Comparison of ENCODE assay signal across 8 cellular contexts in genomic region chr1:52725903-52726264, GRCh38. TPM values are rescaled to one million over a fixed set of nuclear protein-coding genes. Genes with fewer than 3 reads are reported as not detected.
DNase-seq lines count a peak whose midpoint lies in the region; ATAC-seq and TF ChIP-seq lines count a peak whose summit lies in the region.

No MANE protein-coding gene starts in this region.

- peak overlapping the region; percentile 43 for H3K9ac ChIP-seq in mucosa of stomach (ENCODE audit: low read length)

- peak overlapping the region; percentile 78 for H3K4me3 ChIP-seq in cardiac muscle cell
- peak overlapping the region; percentile 36 for H3K4me3 ChIP-seq in mucosa of stomach (ENCODE audit: low read length)
- peak overlapping the region; percentile 91 to 96 for H3K4me3 ChIP-seq in aorta (ENCODE audit: low read length in 2 of 2)

- no peaks in the 10 kb centered on the region for H3K27me3 ChIP-seq in cardiac muscle cell
- H3K27me3 ChIP-seq in mucosa of stomach (ENCODE audit: control insufficient read depth, insufficient read depth, low read length): no peaks in the 10 kb centered on the region
- H3K27me3 ChIP-seq in aorta (ENCODE audit: control insufficient read depth in 1 of 2, insufficient read depth in 2 of 2, low read length in 1 of 2): no peaks in the 10 kb centered on the region

- intact Hi-C loops in cardiac septum (cut with DNase I): loop anchor here (2.0 kb wide), 2 partner anchors 23 to 201 kb away; partner anchors contain the start of gene SCP2
- intact Hi-C loops in aorta (cut with DNase I): loop anchor here in 1 of 2 donors (10.0 kb wide), 1 partner anchor 459 kb away; no protein-coding TSS in a partner anchor

- TF ChIP-seq CTCF in cardiac muscle cell (IDR thresholded peaks at IDR 0.05; ENCODE audit: low read depth, low read length): no peak

- ATAC-seq in aorta (ENCODE audit: low FRiP score) (peak; percentile 8), HG03521 (IDR thresholded peaks at IDR 0.05; ENCODE audit: unreplicated experiment) (no peak)

- H3K36me3 ChIP-seq in cardiac muscle cell (no peaks in the 10 kb centered on the region), mucosa of stomach (ENCODE audit: control insufficient read depth, insufficient read depth, low read length) (no peaks in the 10 kb centered on the region), aorta (ENCODE audit: control insufficient read depth in 1 of 2, insufficient read depth in 2 of 2, low read length in 1 of 2) (no peaks in the 10 kb centered on the region)

- DNase-seq in cardiac muscle cell (ENCODE audit: low read depth in 1 of 2, low spot score in 1 of 2) (no peak), cardiac septum (ENCODE audit: low spot score) (no peak), caudate nucleus (lab: John Stamatoyannopoulos, UW) (no peak), aorta (no peak), cerebellum (ENCODE audit: low spot score) (no peak), NCI-H146 (lab: John Stamatoyannopoulos, UW) (no peak)

- H3K27ac ChIP-seq in cardiac muscle cell (no peak overlapping the region), caudate nucleus (ENCODE audit: low read depth, low read length) (peak overlapping the region; percentile 48), aorta (ENCODE audit: low read depth in 1 of 2, low read length in 2 of 2) (no peak overlapping the region)

- WGBS in aorta, 2 donors: 1% methylated on average over 5 to 6 of the region's 6 CpGs

- H3K4me1 ChIP-seq in cardiac muscle cell (ENCODE audit: low read depth) (peaks cover 8% of the 10 kb centered on the region), mucosa of stomach (ENCODE audit: control insufficient read depth, insufficient read depth, low read length) (no peaks in the 10 kb centered on the region), aorta (ENCODE audit: control insufficient read depth in 1 of 2, insufficient read depth in 2 of 2, low read length in 2 of 2) (peaks cover 1 to 4% of the 10 kb centered on the region in 2 donors)

- H3K9me3 ChIP-seq in cardiac muscle cell (ENCODE audit: low read depth) (no peaks in the 10 kb centered on the region), mucosa of stomach (ENCODE audit: control insufficient read depth, low read length) (no peaks in the 10 kb centered on the region), aorta (ENCODE audit: control insufficient read depth, low read length) (no peaks in the 10 kb centered on the region)

RNA-seq across cellular contexts. Expression of gene ZYG11B, which starts 0.4 kb away (rescaled TPM):
- total RNA-seq in cardiac muscle cell (40.4 and 42.1 TPM in 2 replicates), cardiac septum (47.6 TPM), aorta (10 to 100 TPM; 28.9 to 32.3 TPM), cerebellum (91.0 TPM)
- polyA plus RNA-seq in cardiac muscle cell (14.0 and 20.3 TPM in 2 replicates), aorta (1 to 10 TPM; 7.6 to 7.8 TPM)

RNA-seq across cellular contexts. Expression of gene COA7, which starts 27.7 kb away (rescaled TPM):
- total RNA-seq in cardiac muscle cell (5.6 and 7.6 TPM in 2 replicates), cardiac septum (14.2 TPM), aorta (10 to 100 TPM in 1 of 2 donors, 1 to 10 TPM in 1; 8.8 to 10.5 TPM), cerebellum (14.6 TPM)
- polyA plus RNA-seq in cardiac muscle cell (10.4 and 14.2 TPM in 2 replicates), aorta (1 to 10 TPM; 3.2 to 6.3 TPM)

Comparison
In these comparisons a context has a peak if more than half of its experiments do, and no peak if none do; other contexts are left out.
1. H3K4me3 ChIP-seq: peak in every context shown above with its lines; median percentile 94 in aorta; 78 in cardiac muscle cell; 36 in mucosa of stomach.